26 cellular contexts compared by ENCODE assay signal in the genomic region with DNA sequence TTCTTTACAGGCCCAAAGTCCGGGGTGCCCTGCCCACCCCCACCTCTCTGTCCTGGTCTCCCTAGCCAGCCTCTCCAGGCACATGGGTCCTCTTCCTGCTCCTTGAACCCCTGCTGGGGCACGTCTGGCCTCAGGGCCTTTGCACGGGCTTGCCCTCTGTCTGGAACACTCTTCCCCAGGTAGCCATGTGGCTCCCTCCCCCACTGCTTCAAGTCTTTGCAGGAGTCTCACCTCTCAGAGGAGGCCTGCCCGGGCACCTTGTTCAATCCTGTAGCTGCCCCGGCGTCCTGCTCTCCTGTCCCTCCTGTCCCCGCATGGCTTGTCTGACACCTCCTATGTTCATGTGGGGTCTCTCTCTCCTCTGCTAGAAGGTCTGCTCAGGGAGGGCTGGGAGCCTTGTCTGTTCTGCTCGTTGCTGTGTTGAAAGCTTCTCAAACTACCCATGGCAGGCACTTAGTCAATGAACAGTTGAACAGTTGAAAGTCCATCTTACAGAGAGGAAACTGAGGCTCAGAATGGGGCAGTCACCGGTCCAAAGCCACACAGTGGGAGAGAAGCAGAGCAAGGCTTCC.
DNase-seq lines count a peak whose midpoint lies in the region; ATAC-seq, FAIRE-seq and TF ChIP-seq lines count a peak whose summit lies in the region.
"Had no signal": no experiment of that assay in that cellular context is flagged by ENCODE, and none has a peak within 500 bp of the region (broad histone marks: within the 10 kb centered on the region; RNA-seq: fewer than 3 reads in every experiment).

No MANE protein-coding gene starts in this region.

- H3K9ac ChIP-seq in SK-N-SH: no peak overlapping the region
- H3K9ac ChIP-seq in kidney (ENCODE audit: low read length in 2 of 2): no peak overlapping the region

- H3K27ac ChIP-seq in SK-N-SH (ENCODE audit: low read depth in 2 of 2, low read length in 1 of 2): no peak overlapping the region
- no peak overlapping the region for H3K27ac ChIP-seq in kidney (ENCODE audit: low read depth in 2 of 2, low read length in 2 of 2)
- H3K27ac ChIP-seq: 22Rv1, adrenal gland, C4-2B, esophagus squamous epithelium, psoas muscle, SJSA1 had no signal

- no peak overlapping the region for H3K27ac Mint-ChIP-seq in osteocyte (ENCODE audit: unreplicated experiment)
- H3K27ac Mint-ChIP-seq: activated naive CD4-positive, alpha-beta T cell treated with anti-CD3 and anti-CD28 coated beads, Interleukin-2, amount 10 ng/mL, durations not matched to agents 7 days and 5 days; IgD-negative memory B cell; stimulated activated memory B cell treated with anti-CD40 and anti-IgM and Interleukin-4, amounts not matched to agents 10 μg/mL and 1 μg/mL and 100 μg/mL, for 72 hours; T-cell had no signal

- intact Hi-C loops in kidney (cut with DNase I): no loop called here

- 83% methylated on average over 8 of the region's 9 CpGs for WGBS in SK-N-SH (ENCODE audit: low lambda C conversion rate)

- TF ChIP-seq CTCF in SK-N-SH (IDR thresholded peaks at IDR 0.05) (no peak), kidney (IDR thresholded peaks at IDR 0.05; ENCODE audit: borderline replicate concordance, extremely low read depth, insufficient read depth) (no peak), osteocyte (IDR thresholded peaks at IDR 0.05) (no peak)

- no peak for TF ChIP-seq EP300 in SK-N-SH (IDR thresholded peaks at IDR 0.05; ENCODE audit: borderline replicate concordance in 1 of 2, low read depth in 1 of 2, low read length in 1 of 2)

- no peaks in the 10 kb centered on the region for H3K79me2 ChIP-seq in SK-N-SH (ENCODE audit: insufficient read depth)

- no peak overlapping the region for H3K4me3 Mint-ChIP-seq in osteocyte (ENCODE audit: unreplicated experiment)
- H3K4me3 Mint-ChIP-seq: activated naive CD4-positive, alpha-beta T cell treated with anti-CD3 and anti-CD28 coated beads, Interleukin-2, amount 10 ng/mL, durations not matched to agents 7 days and 5 days; IgD-negative memory B cell; stimulated activated memory B cell treated with anti-CD40 and anti-IgM and Interleukin-4, amounts not matched to agents 10 μg/mL and 1 μg/mL and 100 μg/mL, for 72 hours; T-cell had no signal

- peaks cover 8% of the 10 kb centered on the region for H3K27me3 Mint-ChIP-seq in osteocyte (ENCODE audit: unreplicated experiment)
- H3K27me3 Mint-ChIP-seq: activated naive CD4-positive, alpha-beta T cell treated with anti-CD3 and anti-CD28 coated beads, Interleukin-2, amount 10 ng/mL, durations not matched to agents 7 days and 5 days had no signal

- POLR2A ChIA-PET in SK-N-SH (lab: Yijun Ruan, JAX): no interaction called here

- H4K20me1 ChIP-seq in SK-N-SH (ENCODE audit: insufficient read depth): no peaks in the 10 kb centered on the region

- H3K4me2 ChIP-seq in SK-N-SH: no peak overlapping the region

- DNase-seq in SK-N-SH (peak; percentile 13), NCI-H69 (lab: John Stamatoyannopoulos, UW) (peak; percentile 14), kidney (peak; percentile 22), osteocyte (ENCODE audit: extremely low spot score, unreplicated experiment) (peak; percentile 83), GM19239 (ENCODE audit: insufficient read length, low spot score) (no peak)
- DNase-seq in NK-92 treated with Interleukin-12 subunit alpha and Interleukin-12 subunit beta, amount 100 ng/mL, for 24 hours (lab: John Stamatoyannopoulos, UW): no peak
- no peak for DNase-seq in stimulated activated naive CD8-positive, alpha-beta T cell treated with anti-CD3 and anti-CD28 coated beads, Interleukin-15, Interleukin-2, amounts not matched to agents 100 U/mL and 50 U/mL, for 24 hours
- DNase-seq: activated naive CD4-positive, alpha-beta T cell treated with anti-CD3 and anti-CD28 coated beads, Interleukin-2, amount 10 ng/mL, durations not matched to agents 7 days and 5 days; esophagus squamous epithelium; foreskin melanocyte; left cardiac atrium; mesenchymal stem cell; NCI-H2107; NCI-H748 treated with DMSO at 0.1 percent for 48 hours; substantia nigra had no signal

- H2AFZ ChIP-seq in SK-N-SH (ENCODE audit: low read depth): no peak overlapping the region

- H3F3A ChIP-seq in SK-N-SH (replicated peaks; ENCODE audit: insufficient read depth): no peaks in the 10 kb centered on the region

- TF ChIP-seq RAD21 in SK-N-SH (IDR thresholded peaks at IDR 0.05; ENCODE audit: low read length): no peak

- ATAC-seq in SK-N-SH treated with all-trans-retinoic acid at 6 μM for 48 hours: no peak
- no peak for ATAC-seq in stimulated activated naive CD8-positive, alpha-beta T cell treated with anti-CD3 and anti-CD28 coated beads, Interleukin-15, Interleukin-2, amounts not matched to agents 100 U/mL and 50 U/mL, for 24 hours
- ATAC-seq: left cardiac atrium, psoas muscle, T-cell had no signal

- H3K4me1 ChIP-seq in SK-N-SH (ENCODE audit: control insufficient read depth in 1 of 2, insufficient read depth in 2 of 2, low read depth in 1 of 2, low read length in 1 of 2): peaks cover 0 to 32% of the 10 kb centered on the region in 2 experiments; a peak in 1 of 4 replicates
- H3K4me1 ChIP-seq in kidney (ENCODE audit: control insufficient read depth in 1 of 2, insufficient read depth in 1 of 2, low read depth in 1 of 2, low read length in 2 of 2): no peaks in the 10 kb centered on the region
- H3K4me1 ChIP-seq: adrenal gland, Caco-2, psoas muscle, SJSA1 had no signal

- H3K36me3 Mint-ChIP-seq in osteocyte (ENCODE audit: unreplicated experiment): no peaks in the 10 kb centered on the region
- H3K36me3 Mint-ChIP-seq: activated naive CD4-positive, alpha-beta T cell treated with anti-CD3 and anti-CD28 coated beads, Interleukin-2, amount 10 ng/mL, durations not matched to agents 7 days and 5 days; IgD-negative memory B cell; stimulated activated memory B cell treated with anti-CD40 and anti-IgM and Interleukin-4, amounts not matched to agents 10 μg/mL and 1 μg/mL and 100 μg/mL, for 72 hours; T-cell had no signal

- no peaks in the 10 kb centered on the region for H3K9me3 Mint-ChIP-seq in osteocyte (ENCODE audit: unreplicated experiment)
- H3K9me3 Mint-ChIP-seq: activated naive CD4-positive, alpha-beta T cell treated with anti-CD3 and anti-CD28 coated beads, Interleukin-2, amount 10 ng/mL, durations not matched to agents 7 days and 5 days; IgD-negative memory B cell had no signal

- H3K36me3 ChIP-seq in SK-N-SH (replicated peaks in 1 of 2; ENCODE audit: control insufficient read depth in 1 of 2, insufficient read depth in 2 of 2, low read length in 1 of 2) (no peaks in the 10 kb centered on the region), kidney (ENCODE audit: control insufficient read depth in 1 of 2, insufficient read depth in 2 of 2, low read length in 2 of 2) (no peaks in the 10 kb centered on the region)
- H3K36me3 ChIP-seq: adrenal gland, esophagus squamous epithelium, SJSA1 had no signal

- CTCF ChIA-PET in SK-N-SH (lab: Yijun Ruan, JAX): interaction anchor here (1.0 kb wide), 1 partner anchor 9 kb away, joined by 3 read pairs; no protein-coding TSS in a partner anchor

- no peaks in the 10 kb centered on the region for H3K27me3 ChIP-seq in SK-N-SH (ENCODE audit: insufficient read depth)
- H3K27me3 ChIP-seq: adrenal gland had no signal

- FAIRE-seq in kidney (lab: Jason Lieb, UNC): no peak
- FAIRE-seq in GM19239 (lab: Jason Lieb, UNC): no peak
- FAIRE-seq: endometrium had no signal

- H3K4me3 ChIP-seq in SK-N-SH (ENCODE audit: low read depth in 2 of 2, low read length in 1 of 2) (no peak overlapping the region), kidney (ENCODE audit: low read length in 2 of 2) (no peak overlapping the region)
- H3K4me3 ChIP-seq: adrenal gland, esophagus squamous epithelium, psoas muscle, SJSA1 had no signal

- H3K4me1 Mint-ChIP-seq in osteocyte (ENCODE audit: unreplicated experiment): peaks cover 6% of the 10 kb centered on the region
- H3K4me1 Mint-ChIP-seq: activated naive CD4-positive, alpha-beta T cell treated with anti-CD3 and anti-CD28 coated beads, Interleukin-2, amount 10 ng/mL, durations not matched to agents 7 days and 5 days; stimulated activated memory B cell treated with anti-CD40 and anti-IgM and Interleukin-4, amounts not matched to agents 10 μg/mL and 1 μg/mL and 100 μg/mL, for 72 hours; T-cell had no signal

- no peaks in the 10 kb centered on the region for H3K9me3 ChIP-seq in SK-N-SH
- no peaks in the 10 kb centered on the region for H3K9me3 ChIP-seq in kidney (ENCODE audit: control insufficient read depth in 1 of 2, low read length in 2 of 2)
- H3K9me3 ChIP-seq: adrenal gland, Caco-2, esophagus squamous epithelium, psoas muscle, SJSA1 had no signal

- no peaks in the 10 kb centered on the region for H3K9me2 ChIP-seq in SK-N-SH

TF ChIP-seq in SK-N-SH, 30 proteins besides CTCF, POLR2A, EP300 and RAD21 (continues in another document):
- TF ChIP-seq, protein P1, sequence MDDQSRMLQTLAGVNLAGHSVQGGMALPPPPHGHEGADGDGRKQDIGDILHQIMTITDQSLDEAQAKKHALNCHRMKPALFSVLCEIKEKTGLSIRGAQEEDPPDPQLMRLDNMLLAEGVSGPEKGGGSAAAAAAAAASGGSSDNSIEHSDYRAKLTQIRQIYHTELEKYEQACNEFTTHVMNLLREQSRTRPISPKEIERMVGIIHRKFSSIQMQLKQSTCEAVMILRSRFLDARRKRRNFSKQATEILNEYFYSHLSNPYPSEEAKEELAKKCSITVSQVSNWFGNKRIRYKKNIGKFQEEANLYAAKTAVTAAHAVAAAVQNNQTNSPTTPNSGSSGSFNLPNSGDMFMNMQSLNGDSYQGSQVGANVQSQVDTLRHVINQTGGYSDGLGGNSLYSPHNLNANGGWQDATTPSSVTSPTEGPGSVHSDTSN (IDR thresholded peaks at IDR 0.05): no peak
- no peak for TF ChIP-seq RXRA (IDR thresholded peaks at IDR 0.05; ENCODE audit: borderline replicate concordance, low read depth)
- TF ChIP-seq, protein P2, sequence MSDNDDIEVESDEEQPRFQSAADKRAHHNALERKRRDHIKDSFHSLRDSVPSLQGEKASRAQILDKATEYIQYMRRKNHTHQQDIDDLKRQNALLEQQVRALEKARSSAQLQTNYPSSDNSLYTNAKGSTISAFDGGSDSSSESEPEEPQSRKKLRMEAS (IDR thresholded peaks at IDR 0.05; ENCODE audit: low read depth): no peak

TF ChIP-seq in SK-N-SH treated with all-trans-retinoic acid at 6 μM for 48 hours, 23 proteins besides CTCF, POLR2A, EP300 and RAD21 (continues in another document):
- TF ChIP-seq SNAI2 (CRISPR knock-in tag; IDR thresholded peaks at IDR 0.05): no peak

Comparison
In these comparisons a context has a peak if more than half of its experiments do, and no peak if none do; other contexts are left out.
1. DNase-seq: peak in SK-N-SH (single experiment), NCI-H69 (single experiment), kidney (single experiment) and osteocyte (single experiment); none in NK-92 treated with Interleukin-12 subunit alpha and Interleukin-12 subunit beta, amount 100 ng/mL, for 24 hours (single experiment), stimulated activated naive CD8-positive, alpha-beta T cell treated with anti-CD3 and anti-CD28 coated beads, Interleukin-15, Interleukin-2, amounts not matched to agents 100 U/mL and 50 U/mL, for 24 hours (single experiment) and GM19239 (single experiment).